In genomic region chr19:49817964-49818690, GRCh38 we compare ENCODE assay signal across 1 cellular context.
TF ChIP-seq lines count a peak whose summit lies in the region.

Gene MED25, plus strand, starts transcription at chr19:49818289. Its CDS starts 53 bp downstream, at chr19:49818342.

TF ChIP-seq in HepG2, 621 proteins besides CTCF, POLR2A, EP300 and RAD21 (continued from another document and continues in another):
- TF ChIP-seq ZNF280D (CRISPR knock-in tag; IDR thresholded peaks at IDR 0.05) (0 out of 2 replicates have a peak, but pooled peaks have one; percentile 38), FOSL2 (CRISPR knock-in tag; IDR thresholded peaks at IDR 0.05) (no peak), SNAPC5 (CRISPR knock-in tag; IDR thresholded peaks at IDR 0.05; ENCODE audit: borderline replicate concordance) (no peak), HNRNPK (IDR thresholded peaks at IDR 0.05; ENCODE audit: low read depth, low read length, poor library complexity, severe bottlenecking) (no peak), ZNF660 (CRISPR knock-in tag; IDR thresholded peaks at IDR 0.05; ENCODE audit: borderline replicate concordance, low read depth) (no peak), CSRNP1 (CRISPR knock-in tag; IDR thresholded peaks at IDR 0.05) (peak; percentile 44; the same call in 1 of the 2 replicates), MXI1 (IDR thresholded peaks at IDR 0.05; ENCODE audit: borderline replicate concordance, low read depth, low read length) (peak; percentile 67; the same call in 1 of the 3 replicates), ZSCAN22 (CRISPR knock-in tag; IDR thresholded peaks at IDR 0.05) (no peak), AKAP8 (CRISPR knock-in tag; IDR thresholded peaks at IDR 0.05) (no peak), ZNF83 (CRISPR knock-in tag; IDR thresholded peaks at IDR 0.05; ENCODE audit: borderline replicate concordance) (no peak), HNRNPH1 (optimal IDR thresholded peaks at IDR 0.05; ENCODE audit: low read depth, low read length) (no peak), NFIB (CRISPR knock-in tag; IDR thresholded peaks at IDR 0.05; ENCODE audit: borderline replicate concordance) (no peak), ESRRA (CRISPR knock-in tag; IDR thresholded peaks at IDR 0.05; ENCODE audit: low read depth) (no peak), ZNF609 (CRISPR knock-in tag; IDR thresholded peaks at IDR 0.05; ENCODE audit: borderline replicate concordance) (no peak), ZNF501 (CRISPR knock-in tag; IDR thresholded peaks at IDR 0.05) (peak; percentile 70; the same call in 1 of the 2 replicates), PBX3 (CRISPR knock-in tag; IDR thresholded peaks at IDR 0.05; ENCODE audit: borderline replicate concordance) (no peak), TP53 (CRISPR knock-in tag; conservative IDR thresholded peaks at IDR 0.05) (no peak), BHLHE40 (IDR thresholded peaks at IDR 0.05; ENCODE audit: low read length) (no peak), ZNF770 (CRISPR knock-in tag; IDR thresholded peaks at IDR 0.05) (no peak), KDM5B (CRISPR knock-in tag; IDR thresholded peaks at IDR 0.05; ENCODE audit: borderline replicate concordance) (no peak; the same call in 1 of the 2 replicates), TBX3 (IDR thresholded peaks at IDR 0.05; ENCODE audit: borderline replicate concordance) (no peak), MED1 (CRISPR knock-in tag; IDR thresholded peaks at IDR 0.05) (peak; percentile 70), PAX8 (CRISPR knock-in tag; IDR thresholded peaks at IDR 0.05; ENCODE audit: borderline replicate concordance) (0 out of 2 replicates have a peak, but pooled peaks have one; percentile 6), PLRG1 (conservative IDR thresholded peaks at IDR 0.05) (no peak), ZC3H4 (CRISPR knock-in tag; IDR thresholded peaks at IDR 0.05; ENCODE audit: borderline replicate concordance) (no peak), GTF2F1 (IDR thresholded peaks at IDR 0.05; ENCODE audit: low read length) (no peak), POGK (CRISPR knock-in tag; conservative IDR thresholded peaks at IDR 0.05) (no peak; the same call in 1 of the 2 replicates), SKI (IDR thresholded peaks at IDR 0.05; ENCODE audit: partially characterized antibody) (peak; percentile 7), ZNF468 (CRISPR knock-in tag; IDR thresholded peaks at IDR 0.05) (no peak), ZGPAT (CRISPR knock-in tag; IDR thresholded peaks at IDR 0.05) (peak; percentile 46), NAIF1 (CRISPR knock-in tag; IDR thresholded peaks at IDR 0.05; ENCODE audit: borderline replicate concordance) (no peak), KLF13 (CRISPR knock-in tag; IDR thresholded peaks at IDR 0.05) (no peak), ZNF20 (CRISPR knock-in tag; IDR thresholded peaks at IDR 0.05) (no peak), SIN3A (IDR thresholded peaks at IDR 0.05; ENCODE audit: borderline replicate concordance, low read depth, low read length) (0 out of 2 replicates have a peak, but pooled peaks have one; percentile 35), HNF1B (CRISPR knock-in tag; IDR thresholded peaks at IDR 0.05) (peak; percentile 66; the same call in 1 of the 2 replicates), KMT2B (CRISPR knock-in tag; IDR thresholded peaks at IDR 0.05) (peak; percentile 79), ZNF775 (CRISPR knock-in tag; IDR thresholded peaks at IDR 0.05; ENCODE audit: borderline replicate concordance) (no peak; the same call in 1 of the 2 replicates), THRA (CRISPR knock-in tag; IDR thresholded peaks at IDR 0.05; ENCODE audit: borderline replicate concordance) (no peak), CC2D1A (CRISPR knock-in tag; IDR thresholded peaks at IDR 0.05) (no peak), YEATS4 (CRISPR knock-in tag; IDR thresholded peaks at IDR 0.05; ENCODE audit: borderline replicate concordance) (0 out of 2 replicates have a peak, but pooled peaks have one; percentile 40)
